Comparison of ENCODE assay signal across 8 cellular contexts in genomic region chr3:12750658-12751071, GRCh38. TPM values are rescaled to one million over a fixed set of nuclear protein-coding genes. Genes with fewer than 3 reads are reported as not detected.
DNase-seq lines count a peak whose midpoint lies in the region; ATAC-seq and TF ChIP-seq lines count a peak whose summit lies in the region.

No MANE protein-coding gene starts in this region.

- H3K36me3 Mint-ChIP-seq in CD8-positive, alpha-beta memory T cell = no peaks in the 10 kb centered on the region

- CTCF ChIA-PET in CD8-positive, alpha-beta memory T cell (lab: Charles Lee) = no interaction called here

- peaks cover 4 to 9% (median 8%) of the 10 kb centered on the region in 3 donors for H3K4me1 Mint-ChIP-seq in CD8-positive, alpha-beta memory T cell

- H3K27ac Mint-ChIP-seq in CD8-positive, alpha-beta memory T cell = peak overlapping the region in 5 of 8 donors; percentile 15 to 47 (median 23)

- H3K27me3 Mint-ChIP-seq in CD8-positive, alpha-beta memory T cell = peaks cover 12 to 15% of the 10 kb centered on the region in 2 donors

- no peak for TF ChIP-seq CTCF in mucosa of descending colon (IDR thresholded peaks at IDR 0.05)

- no peak overlapping the region for H3K4me3 Mint-ChIP-seq in CD8-positive, alpha-beta memory T cell

- no peaks in the 10 kb centered on the region for H3K36me3 ChIP-seq in CD8-positive, alpha-beta memory T cell (ENCODE audit: insufficient read depth, low read length)
- no peaks in the 10 kb centered on the region for H3K36me3 ChIP-seq in mucosa of descending colon (ENCODE audit: low read depth)

- no peaks in the 10 kb centered on the region for H3K9me3 ChIP-seq in CD8-positive, alpha-beta memory T cell (ENCODE audit: low read length)
- H3K9me3 ChIP-seq in mucosa of descending colon = no peaks in the 10 kb centered on the region

- no peak for DNase-seq in CD8-positive, alpha-beta memory T cell
- DNase-seq in activated CD8-positive, alpha-beta memory T cell treated with anti-CD3 and anti-CD28 coated beads for 48 hours (ENCODE audit: low read depth in 2 of 3, low spot score in 2 of 3) = peak in 2 of 3 experiments; percentile 9 to 28
- DNase-seq in mucosa of descending colon (no peak), kidney tubule cell (ENCODE audit: low spot score) (no peak)

- no peaks in the 10 kb centered on the region for H3K27me3 ChIP-seq in CD8-positive, alpha-beta memory T cell (ENCODE audit: insufficient read depth, low read length, poor library complexity, severe bottlenecking)

- H3K9me3 Mint-ChIP-seq in CD8-positive, alpha-beta memory T cell = peaks cover 0 to 2% (median 0%) of the 10 kb centered on the region in 5 donors

- peak; percentile 45 for ATAC-seq in HG02763 (IDR thresholded peaks at IDR 0.05; ENCODE audit: unreplicated experiment)
- ATAC-seq in mucosa of descending colon = peak; percentile 32
- no peak for ATAC-seq in HG03354 (IDR thresholded peaks at IDR 0.05; ENCODE audit: poor library complexity, severe bottlenecking, unreplicated experiment)
- ATAC-seq in HG03280 (IDR thresholded peaks at IDR 0.05; ENCODE audit: unreplicated experiment) = no peak
- ATAC-seq in GM18858 (IDR thresholded peaks at IDR 0.05; ENCODE audit: unreplicated experiment) = no peak

- POLR2A ChIA-PET in CD8-positive, alpha-beta memory T cell (lab: Charles Lee) = no interaction called here

- H3K4me1 ChIP-seq in CD8-positive, alpha-beta memory T cell (ENCODE audit: insufficient read depth, low read length) = no peaks in the 10 kb centered on the region
- no peaks in the 10 kb centered on the region for H3K4me1 ChIP-seq in mucosa of descending colon (ENCODE audit: low read depth)

- intact Hi-C loops in mucosa of descending colon (cut with DNase I, micrococcal nuclease) = no loop called here

- H3K27ac ChIP-seq in CD8-positive, alpha-beta memory T cell (ENCODE audit: low read depth, low read length) = no peak overlapping the region

- no peak overlapping the region for H3K4me3 ChIP-seq in CD8-positive, alpha-beta memory T cell (ENCODE audit: low read length)
- H3K4me3 ChIP-seq in mucosa of descending colon = no peak overlapping the region

RNA-seq across cellular contexts. Expression of gene TMEM40, which starts 8.4 kb away (rescaled TPM):
- total RNA-seq in CD8-positive, alpha-beta memory T cell = not detected
- polyA plus RNA-seq in CD8-positive, alpha-beta memory T cell = not detected
- total RNA-seq in mucosa of descending colon = not detected

RNA-seq across cellular contexts. Expression of gene CAND2, which starts 45.8 kb away (rescaled TPM):
- 1 to 10 TPM; 1.0 to 1.1 TPM for total RNA-seq in CD8-positive, alpha-beta memory T cell
- polyA plus RNA-seq in CD8-positive, alpha-beta memory T cell = 2.1 TPM
- 10 to 100 TPM in 1 of 3 donors, 1 to 10 TPM in 2; 1.3 to 14.1 (median 1.4) TPM for total RNA-seq in mucosa of descending colon

Comparison
In these comparisons a context has a peak if more than half of its experiments do, and no peak if none do; other contexts are left out.
1. DNase-seq: peak in activated CD8-positive, alpha-beta memory T cell treated with anti-CD3 and anti-CD28 coated beads for 48 hours (2 of 3); none in CD8-positive, alpha-beta memory T cell (0 of 5), mucosa of descending colon (0 of 3) and kidney tubule cell (single experiment).
2. ATAC-seq: peak in HG02763 (single experiment) and mucosa of descending colon (single experiment); none in HG03354 (single experiment), HG03280 (single experiment) and GM18858 (single experiment).